10 cellular contexts compared by ENCODE assay signal in genomic region chr5:172909931-172910502, GRCh38. TPM values are rescaled to one million over a fixed set of nuclear protein-coding genes. Genes with fewer than 3 reads are reported as not detected.
DNase-seq lines count a peak whose midpoint lies in the region; ATAC-seq lines count a peak whose summit lies in the region.
"Had no signal": no experiment of that assay in that cellular context is flagged by ENCODE, and none has a peak within 500 bp of the region (broad histone marks: within the 10 kb centered on the region; RNA-seq: fewer than 3 reads in every experiment).

No MANE protein-coding gene starts in this region.

- in situ Hi-C loops in ACHN (cut with HindIII; ENCODE audit: low pct_ligation_motif_present, low pct_unique_long_range_greater_than_20kb, low sequenced_read_pairs), result no loop called here

- peak; percentile 97 for DNase-seq in ACHN
- DNase-seq in brain pericyte (ENCODE audit: low read depth, low spot score), result peak; percentile 80
- DNase-seq in myocyte (ENCODE audit: low read depth), result peak; percentile 44
- DNase-seq in stimulated activated CD4-positive, alpha-beta T cell treated with anti-CD3 and anti-CD28 coated beads, Interleukin-12 subunit alpha, Interleukin-12 subunit beta, amount 100 ng/mL, for 4 hours, result no peak
- DNase-seq in SW 1271 (lab: John Stamatoyannopoulos, UW), result no peak
- DNase-seq: CD8-positive, alpha-beta memory T cell; NCI-H526 had no signal

- ATAC-seq in GM21381 (IDR thresholded peaks at IDR 0.05; ENCODE audit: unreplicated experiment), result peak; percentile 48
- no peak for ATAC-seq in HG03442 (IDR thresholded peaks at IDR 0.05; ENCODE audit: unreplicated experiment)
- no peak for ATAC-seq in HG02973 (IDR thresholded peaks at IDR 0.05; ENCODE audit: unreplicated experiment)

RNA-seq across cellular contexts. Expression of gene RPL26L1, which starts 49.2 kb away (rescaled TPM):
- 47.1 and 53.4 TPM in 2 replicates for total RNA-seq in myocyte
- 107 TPM for polyA plus RNA-seq in myocyte (2012)

Comparison
In these comparisons a context has a peak if more than half of its experiments do, and no peak if none do; other contexts are left out.
1. DNase-seq: peak in ACHN (single experiment), brain pericyte (single experiment) and myocyte (single experiment); none in stimulated activated CD4-positive, alpha-beta T cell treated with anti-CD3 and anti-CD28 coated beads, Interleukin-12 subunit alpha, Interleukin-12 subunit beta, amount 100 ng/mL, for 4 hours (single experiment) and SW 1271 (0 of 2).